In the genomic region with DNA sequence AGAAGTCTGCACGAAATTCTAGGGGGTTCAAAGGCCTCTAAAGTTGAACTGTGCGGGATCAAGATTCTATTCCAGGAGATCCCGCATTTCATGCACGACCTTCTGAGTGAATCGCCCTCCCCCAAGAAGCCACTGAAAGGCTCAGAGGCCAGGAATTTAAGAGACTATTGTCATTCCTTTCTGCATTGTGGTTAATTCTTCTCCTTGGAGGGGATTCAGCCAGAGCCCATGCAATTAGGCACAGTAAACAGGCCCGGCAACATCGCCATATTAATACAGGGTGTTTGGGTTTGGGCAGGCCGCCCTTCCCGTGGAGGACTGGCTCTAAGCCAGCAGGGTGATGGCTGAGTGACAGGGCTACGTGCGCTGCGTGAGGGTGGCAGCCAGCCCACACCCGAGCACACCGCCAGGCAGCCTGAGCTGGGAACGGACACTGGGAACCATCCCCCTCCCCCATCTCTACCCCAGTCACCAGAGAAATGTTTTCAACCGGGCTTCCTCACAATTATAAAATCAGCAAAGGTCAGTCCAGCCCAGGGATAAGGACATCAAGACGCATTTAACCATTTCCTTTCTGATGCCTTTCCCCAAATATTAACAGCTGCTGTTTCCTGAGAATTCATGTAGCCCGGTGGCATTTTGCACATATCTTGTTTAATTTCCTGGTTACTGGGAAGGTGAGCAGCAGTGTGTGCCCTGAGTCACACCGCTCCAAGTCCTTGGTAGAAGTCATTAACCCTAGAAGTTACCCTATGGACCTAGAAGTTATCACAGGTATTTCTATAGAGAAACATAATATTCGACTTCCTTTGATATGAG, we compare ENCODE assay signal across 9 cellular contexts. TPM values are rescaled to one million over a fixed set of nuclear protein-coding genes. Genes with fewer than 3 reads are reported as not detected.
A peak's percentile ranks its signal among the peaks of the same experiment; 100 is the strongest.
DNase-seq lines count a peak whose midpoint lies in the region; ATAC-seq and TF ChIP-seq lines count a peak whose summit lies in the region.
"Had no signal": no experiment of that assay in that cellular context is flagged by ENCODE, and none has a peak within 500 bp of the region (broad histone marks: within the 10 kb centered on the region; RNA-seq: fewer than 3 reads in every experiment).

No MANE protein-coding gene starts in this region.

- no peak overlapping the region for H3K9ac ChIP-seq in endodermal cell (ENCODE audit: extremely low read depth, low read length, poor library complexity, severe bottlenecking)
- H3K9ac ChIP-seq in muscle layer of colon (ENCODE audit: low read length), result no peak overlapping the region

- DNase-seq in NCI-H748 (lab: John Stamatoyannopoulos, UW; ENCODE audit: unreplicated experiment), result peak; percentile 94
- DNase-seq in endodermal cell, result peak; percentile 81

- peak overlapping the region; percentile 88 for H3K27ac Mint-ChIP-seq in endodermal cell
- H3K27ac Mint-ChIP-seq in stimulated activated memory B cell treated with anti-CD40 and anti-IgM and Interleukin-4, amounts not matched to agents 10 μg/mL and 1 μg/mL and 100 μg/mL, for 72 hours, result no peak overlapping the region

- no peaks in the 10 kb centered on the region for H3K36me3 Mint-ChIP-seq in endodermal cell (ENCODE audit: low read depth)
- H3K36me3 Mint-ChIP-seq in stimulated activated memory B cell treated with anti-CD40 and anti-IgM and Interleukin-4, amounts not matched to agents 10 μg/mL and 1 μg/mL and 100 μg/mL, for 72 hours, result no peaks in the 10 kb centered on the region

- 44 to 46% methylated on average over 7 to 20 of the region's 20 CpGs for WGBS in endodermal cell (ENCODE audit: insufficient coverage in 1 of 2, insufficient read length in 1 of 2), 2 experiments

- H3K4me3 Mint-ChIP-seq in endodermal cell, result peak overlapping the region; percentile 26
- no peak overlapping the region for H3K4me3 Mint-ChIP-seq in stimulated activated memory B cell treated with anti-CD40 and anti-IgM and Interleukin-4, amounts not matched to agents 10 μg/mL and 1 μg/mL and 100 μg/mL, for 72 hours

- H3K27ac ChIP-seq in endodermal cell (ENCODE audit: low read depth, low read length) (peak overlapping the region; percentile 65), muscle layer of colon (ENCODE audit: low read depth, low read length) (peak overlapping the region; percentile 64)

- H3K4me3 ChIP-seq in endodermal cell (ENCODE audit: low read length), result no peak overlapping the region
- H3K4me3 ChIP-seq in muscle layer of colon (ENCODE audit: low read depth in 1 of 2, low read length in 2 of 2), result peak overlapping the region in 1 of 2 donors; percentile 40

- peaks cover 5% of the 10 kb centered on the region for H3K36me3 ChIP-seq in endodermal cell (ENCODE audit: control insufficient read depth, insufficient read depth, low read length)
- H3K36me3 ChIP-seq in muscle layer of colon (ENCODE audit: insufficient read depth, low read length), result no peaks in the 10 kb centered on the region

- peaks cover 27% of the 10 kb centered on the region for H3K4me1 ChIP-seq in endodermal cell (ENCODE audit: control insufficient read depth, insufficient read depth, low read length)
- peaks cover 37% of the 10 kb centered on the region for H3K4me1 ChIP-seq in muscle layer of colon (ENCODE audit: insufficient read depth, low read length)

- H3K9me3 ChIP-seq in endodermal cell (ENCODE audit: control insufficient read depth, low read length), result no peaks in the 10 kb centered on the region
- H3K9me3 ChIP-seq in muscle layer of colon (ENCODE audit: low read length), result no peaks in the 10 kb centered on the region

- H3K27me3 Mint-ChIP-seq in endodermal cell (ENCODE audit: insufficient read depth), result peaks cover 4% of the 10 kb centered on the region
- no peaks in the 10 kb centered on the region for H3K27me3 Mint-ChIP-seq in stimulated activated memory B cell treated with anti-CD40 and anti-IgM and Interleukin-4, amounts not matched to agents 10 μg/mL and 1 μg/mL and 100 μg/mL, for 72 hours

- H3K4me1 Mint-ChIP-seq in endodermal cell, result peaks cover 73% of the 10 kb centered on the region
- H3K4me1 Mint-ChIP-seq in stimulated activated memory B cell treated with anti-CD40 and anti-IgM and Interleukin-4, amounts not matched to agents 10 μg/mL and 1 μg/mL and 100 μg/mL, for 72 hours, result no peaks in the 10 kb centered on the region

- ATAC-seq in HG02678 (IDR thresholded peaks at IDR 0.05; ENCODE audit: unreplicated experiment), result peak; percentile 76
- no peak for ATAC-seq in stimulated activated memory B cell treated with anti-CD40 and anti-IgM and Interleukin-4, amounts not matched to agents 10 μg/mL and 1 μg/mL and 100 μg/mL, for 72 hours
- ATAC-seq in GM19455 (IDR thresholded peaks at IDR 0.05; ENCODE audit: unreplicated experiment), result no peak
- ATAC-seq in HG03196 (IDR thresholded peaks at IDR 0.05; ENCODE audit: unreplicated experiment), result no peak
- ATAC-seq in HG02938 (IDR thresholded peaks at IDR 0.05; ENCODE audit: unreplicated experiment), result no peak

- H3K27me3 ChIP-seq in endodermal cell (ENCODE audit: control insufficient read depth, insufficient read depth, low read length, poor library complexity, severe bottlenecking) (no peaks in the 10 kb centered on the region), muscle layer of colon (ENCODE audit: control insufficient read depth in 1 of 2, insufficient read depth in 2 of 2, low read length in 2 of 2) (no peaks in the 10 kb centered on the region)

- no peak for TF ChIP-seq CTCF in endodermal cell (conservative IDR thresholded peaks at IDR 0.05)

- H3K9me3 Mint-ChIP-seq in endodermal cell, result no peaks in the 10 kb centered on the region
- H3K9me3 Mint-ChIP-seq in stimulated activated memory B cell treated with anti-CD40 and anti-IgM and Interleukin-4, amounts not matched to agents 10 μg/mL and 1 μg/mL and 100 μg/mL, for 72 hours, result peaks cover 3% of the 10 kb centered on the region

RNA-seq across cellular contexts. Expression of a gene that starts 12.5 kb away (rescaled TPM):
- 10 to 100 TPM; 13.4 to 18.1 TPM for total RNA-seq in endodermal cell
- 12.6 TPM for polyA plus RNA-seq in endodermal cell (2013, experiment 1 of 2)
- polyA plus RNA-seq in endodermal cell (2013, experiment 2 of 2), result 14.5 TPM
- total RNA-seq: HT1080 had no signal
